Comparison of ENCODE assay signal across 8 cellular contexts in genomic region chr16:50371936-50372595, GRCh38. TPM values are rescaled to one million over a fixed set of nuclear protein-coding genes. Genes with fewer than 3 reads are reported as not detected.
DNase-seq lines count a peak whose midpoint lies in the region; ATAC-seq and TF ChIP-seq lines count a peak whose summit lies in the region.

No MANE protein-coding gene starts in this region.

- no peak for TF ChIP-seq CTCF in NB4 (IDR thresholded peaks at IDR 0.05; ENCODE audit: low read depth, low read length)
- TF ChIP-seq CTCF in epithelial cell of proximal tubule (conservative IDR thresholded peaks at IDR 0.05; ENCODE audit: low read depth, low read length), result peak; percentile 18
- peak; percentile 44 to 56 (median 48) for TF ChIP-seq CTCF in nephron (IDR thresholded peaks at IDR 0.05; ENCODE audit: unreplicated experiment in 3 of 3)
- TF ChIP-seq CTCF in CD8-positive, alpha-beta T cell (IDR thresholded peaks at IDR 0.05), result no peak

- H3K9me3 ChIP-seq in CD8-positive, alpha-beta T cell (ENCODE audit: low read length), result no peaks in the 10 kb centered on the region

- H3K27ac ChIP-seq in CD8-positive, alpha-beta T cell (ENCODE audit: low read depth, low read length), result no peak overlapping the region

- POLR2A ChIA-PET in CD8-positive, alpha-beta T cell (lab: Charles Lee), result no interaction called here

- CTCF ChIA-PET in CD8-positive, alpha-beta T cell (lab: Charles Lee), result interaction anchor here (0.9 to 4.0 kb wide), 4 partner anchors 12 to 294 kb away, joined by 3 to 24 read pairs (median 12); no protein-coding TSS in a partner anchor

- no peak overlapping the region for H3K4me3 ChIP-seq in NB4 (ENCODE audit: low read depth, low read length)
- H3K4me3 ChIP-seq in epithelial cell of proximal tubule (ENCODE audit: low read depth, low read length), result no peak overlapping the region
- no peak overlapping the region for H3K4me3 ChIP-seq in CD8-positive, alpha-beta T cell (ENCODE audit: low read depth, low read length)

- no peak for ATAC-seq in CD8-positive, alpha-beta T cell
- ATAC-seq in GM21447 (IDR thresholded peaks at IDR 0.05; ENCODE audit: unreplicated experiment), result no peak

- no peak for TF ChIP-seq POLR2A in NB4 (IDR thresholded peaks at IDR 0.05; ENCODE audit: extremely low read depth, insufficient read length)

- no peaks in the 10 kb centered on the region for H3K27me3 Mint-ChIP-seq in nephron (ENCODE audit: low read depth)
- H3K27me3 Mint-ChIP-seq in CD8-positive, alpha-beta T cell (ENCODE audit: low read depth), result peaks cover 1% of the 10 kb centered on the region

- peak overlapping the region in 2 of 3 experiments; percentile 13 to 82 for H3K27ac Mint-ChIP-seq in nephron
- no peak overlapping the region for H3K27ac Mint-ChIP-seq in CD8-positive, alpha-beta T cell

- H3K4me3 Mint-ChIP-seq in nephron, result peak overlapping the region; percentile 56 to 73 (median 59)
- no peak overlapping the region for H3K4me3 Mint-ChIP-seq in CD8-positive, alpha-beta T cell

- DNase-seq in Ammon's horn (ENCODE audit: low spot score) (peak; percentile 75), NB4 (ENCODE audit: low read depth) (peak; percentile 25), epithelial cell of proximal tubule (ENCODE audit: low read depth) (no peak), kidney tubule cell (ENCODE audit: low spot score) (no peak), NCI-H2227 (lab: John Stamatoyannopoulos, UW; ENCODE audit: unreplicated experiment) (no peak)
- no peak for DNase-seq in CD8-positive, alpha-beta T cell

- no peaks in the 10 kb centered on the region for H3K36me3 ChIP-seq in CD8-positive, alpha-beta T cell (ENCODE audit: insufficient read depth, low read length)

- H3K36me3 Mint-ChIP-seq in nephron (ENCODE audit: low read depth), result peaks cover 6% of the 10 kb centered on the region
- H3K36me3 Mint-ChIP-seq in CD8-positive, alpha-beta T cell, result peaks cover 7% of the 10 kb centered on the region

- peaks cover 14% of the 10 kb centered on the region for H3K4me1 ChIP-seq in CD8-positive, alpha-beta T cell (ENCODE audit: insufficient read depth, low read length)

- intact Hi-C loops in CD8-positive, alpha-beta T cell (cut with DNase I, micrococcal nuclease), result no loop called here

- peaks cover 19% of the 10 kb centered on the region for H3K4me1 Mint-ChIP-seq in nephron
- peaks cover 21% of the 10 kb centered on the region for H3K4me1 Mint-ChIP-seq in CD8-positive, alpha-beta T cell (ENCODE audit: low read depth)

- H3K9me3 Mint-ChIP-seq in nephron, result no peaks in the 10 kb centered on the region
- H3K9me3 Mint-ChIP-seq in CD8-positive, alpha-beta T cell, result no peaks in the 10 kb centered on the region

- H3K27me3 ChIP-seq in CD8-positive, alpha-beta T cell (ENCODE audit: insufficient read depth, low read length), result no peaks in the 10 kb centered on the region

RNA-seq across cellular contexts. Expression of gene BRD7, which starts 3.3 kb away (rescaled TPM):
- total RNA-seq in epithelial cell of proximal tubule, result 54.3 and 61.1 TPM in 2 replicates
- total RNA-seq in CD8-positive, alpha-beta T cell, result 100 to 1,000 TPM; 113 to 117 TPM

Comparison
In these comparisons a context has a peak if more than half of its experiments do, and no peak if none do; other contexts are left out.
1. DNase-seq: peak in Ammon's horn (single experiment) and NB4 (single experiment); none in epithelial cell of proximal tubule (single experiment), CD8-positive, alpha-beta T cell (0 of 7), kidney tubule cell (single experiment) and NCI-H2227 (single experiment).
2. CTCF ChIP-seq: peak in epithelial cell of proximal tubule (single experiment) and nephron (3 of 3); none in NB4 (single experiment) and CD8-positive, alpha-beta T cell (single experiment).